Comparison of ENCODE assay signal across 8 cellular contexts in genomic region chr1:6343506-6344405, GRCh38.
DNase-seq lines count a peak whose midpoint lies in the region; TF ChIP-seq lines count a peak whose summit lies in the region.

No MANE protein-coding gene starts in this region.

- peaks cover 28% of the 10 kb centered on the region for H3K36me3 ChIP-seq in WERI-Rb-1

- no peak overlapping the region for H3K4me3 ChIP-seq in GM12864 (ENCODE audit: low read depth, low read length)
- no peak overlapping the region for H3K4me3 ChIP-seq in WERI-Rb-1 (ENCODE audit: low read depth, low read length)

- no peaks in the 10 kb centered on the region for H3K27me3 ChIP-seq in WERI-Rb-1 (ENCODE audit: insufficient read depth, low read depth, severe bottlenecking)

- no peaks in the 10 kb centered on the region for H3K9me3 ChIP-seq in WERI-Rb-1 (ENCODE audit: severe bottlenecking)

- DNase-seq in GM12864 (ENCODE audit: low read depth) = no peak
- DNase-seq in NCI-H1417 (lab: John Stamatoyannopoulos, UW) = peak; percentile 33 to 74 (median 58)
- peak; percentile 79 for DNase-seq in WERI-Rb-1
- DNase-seq in central memory CD4-positive, alpha-beta T cell = peak; percentile 46
- peak; percentile 90 for DNase-seq in left kidney (ENCODE audit: low read depth, low spot score)
- peak; percentile 12 to 31 for DNase-seq in stimulated activated CD8-positive, alpha-beta memory T cell treated with anti-CD3 and anti-CD28 coated beads, Interleukin-15, amount 100 ng/mL, for 4 hours (ENCODE audit: low read depth in 2 of 2)
- no peak for DNase-seq in middle frontal gyrus (ENCODE audit: extremely low spot score, low spot score)

- H3K27ac ChIP-seq in 22Rv1 (no peak overlapping the region), WERI-Rb-1 (no peak overlapping the region)

- TF ChIP-seq CTCF in 22Rv1 (IDR thresholded peaks at IDR 0.05) (peak; percentile 93), GM12864 (IDR thresholded peaks at IDR 0.05; ENCODE audit: low read depth, low read length, missing control alignments) (peak; percentile 92), WERI-Rb-1 (IDR thresholded peaks at IDR 0.05; ENCODE audit: low read depth, low read length) (peak; percentile 89)

Comparison
In these comparisons a context has a peak if more than half of its experiments do, and no peak if none do; other contexts are left out.
1. DNase-seq: peak in NCI-H1417 (3 of 3), WERI-Rb-1 (single experiment), central memory CD4-positive, alpha-beta T cell (single experiment), left kidney (single experiment) and stimulated activated CD8-positive, alpha-beta memory T cell treated with anti-CD3 and anti-CD28 coated beads, Interleukin-15, amount 100 ng/mL, for 4 hours (2 of 2); none in GM12864 (single experiment) and middle frontal gyrus (single experiment).
2. Peak in every context shown above with its lines, with median percentiles within 50 percentile points of each other: CTCF ChIP-seq.